29 cellular contexts compared by ENCODE assay signal in the genomic region with DNA sequence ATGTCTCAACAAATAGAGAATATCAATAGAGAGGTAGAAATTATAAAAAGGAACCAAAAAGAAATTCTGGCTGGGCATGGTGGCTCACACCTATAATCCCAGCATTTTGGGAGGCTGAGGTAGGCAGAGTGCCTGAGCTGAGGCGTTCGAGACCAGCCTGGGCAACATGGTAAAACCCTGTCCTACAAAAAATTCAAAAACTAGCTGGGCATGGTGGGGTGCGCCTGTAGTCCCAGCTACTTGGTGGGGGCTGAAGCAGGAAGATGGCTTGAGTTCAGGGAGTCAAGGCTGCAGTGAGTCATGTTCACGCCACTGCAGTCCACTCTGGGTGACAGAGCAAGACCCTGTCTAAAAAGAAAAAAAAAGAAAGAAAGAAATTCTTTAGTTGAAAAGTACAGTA.
"Had no signal": no experiment of that assay in that cellular context is flagged by ENCODE, and none has a peak within 500 bp of the region (broad histone marks: within the 10 kb centered on the region; RNA-seq: fewer than 3 reads in every experiment).

No MANE protein-coding gene starts in this region.

- DNase-seq: activated B cell treated with CpG ODN at 0.5 μM for 24 hours; activated CD4-positive, alpha-beta memory T cell treated with anti-CD3 and anti-CD28 coated beads for 36 hours; activated CD4-positive, alpha-beta T cell treated with anti-CD3 and anti-CD28 coated beads for 4 hours; activated CD4-positive, alpha-beta T cell treated with anti-CD3 and anti-CD28 coated beads, Interleukin-2, amount 50 U/mL, for 1 hour; activated CD4-positive, CD25-positive, alpha-beta regulatory T cell treated with anti-CD3 and anti-CD28 coated beads, Interleukin-2, amount 50 U/mL, for 72 hours; activated effector memory CD4-positive, alpha-beta T cell treated with anti-CD3 and anti-CD28 coated beads, Interleukin-2, amount 50 U/mL, for 16 hours; activated naive CD4-positive, alpha-beta T cell treated with Interleukin-2 at 50 U/mL for 16 hours; activated T-cell treated with anti-CD3 and anti-CD28 coated beads, Interleukin-2, amount 50 U/mL, for 24 hours; anterior cingulate cortex; caudate nucleus; cerebellar nuclear complex; NCI-H1048; NCI-H1436 treated with DMSO at 0.1 percent for 48 hours; NCI-H1694 treated with DMSO at 0.1 percent for 48 hours; NCI-H2029; NCI-H345; NCI-H524 treated with DMSO at 0.1 percent for 48 hours; RPMI8226; SHP77 treated with DMSO at 0.1 percent for 48 hours; T-helper 1 cell; T-helper 2 cell; T-helper 9 cell had no signal

- H3K9me3 ChIP-seq: SJSA1 had no signal

- H3K27me3 Mint-ChIP-seq: activated B cell treated with CpG ODN at 0.5 μM for 24 hours; activated CD4-positive, alpha-beta memory T cell treated with anti-CD3 and anti-CD28 coated beads for 36 hours; activated naive CD4-positive, alpha-beta T cell treated with anti-CD3 and anti-CD28 coated beads, Interleukin-2, amount 50 U/mL, for 24 hours; activated T-cell treated with anti-CD3 and anti-CD28 coated beads, Interleukin-2, amount 50 U/mL, for 24 hours; brain had no signal

- H3K27ac Mint-ChIP-seq: activated B cell treated with CpG ODN at 0.5 μM for 24 hours; activated CD4-positive, alpha-beta memory T cell treated with anti-CD3 and anti-CD28 coated beads for 36 hours; activated T-cell treated with anti-CD3 and anti-CD28 coated beads, Interleukin-2, amount 50 U/mL, for 24 hours; brain had no signal

- H3K27ac ChIP-seq: SJSA1, VCaP had no signal

- H3K4me1 ChIP-seq: SJSA1 had no signal

- ATAC-seq: K562, Panc1, SK-N-SH treated with all-trans-retinoic acid at 6 μM for 48 hours had no signal

- H3K4me3 ChIP-seq: K562, SJSA1 had no signal

- H3K4me1 Mint-ChIP-seq: activated B cell treated with CpG ODN at 0.5 μM for 24 hours; activated naive CD4-positive, alpha-beta T cell treated with anti-CD3 and anti-CD28 coated beads, Interleukin-2, amount 50 U/mL, for 24 hours; brain had no signal

- H3K4me3 Mint-ChIP-seq: activated B cell treated with CpG ODN at 0.5 μM for 24 hours; activated CD4-positive, alpha-beta memory T cell treated with anti-CD3 and anti-CD28 coated beads for 36 hours; activated naive CD4-positive, alpha-beta T cell treated with anti-CD3 and anti-CD28 coated beads, Interleukin-2, amount 50 U/mL, for 24 hours; activated T-cell treated with anti-CD3 and anti-CD28 coated beads, Interleukin-2, amount 50 U/mL, for 24 hours; brain had no signal

- H3K27me3 ChIP-seq: SJSA1 had no signal
